1 cellular context compared by ENCODE assay signal in the genomic region with DNA sequence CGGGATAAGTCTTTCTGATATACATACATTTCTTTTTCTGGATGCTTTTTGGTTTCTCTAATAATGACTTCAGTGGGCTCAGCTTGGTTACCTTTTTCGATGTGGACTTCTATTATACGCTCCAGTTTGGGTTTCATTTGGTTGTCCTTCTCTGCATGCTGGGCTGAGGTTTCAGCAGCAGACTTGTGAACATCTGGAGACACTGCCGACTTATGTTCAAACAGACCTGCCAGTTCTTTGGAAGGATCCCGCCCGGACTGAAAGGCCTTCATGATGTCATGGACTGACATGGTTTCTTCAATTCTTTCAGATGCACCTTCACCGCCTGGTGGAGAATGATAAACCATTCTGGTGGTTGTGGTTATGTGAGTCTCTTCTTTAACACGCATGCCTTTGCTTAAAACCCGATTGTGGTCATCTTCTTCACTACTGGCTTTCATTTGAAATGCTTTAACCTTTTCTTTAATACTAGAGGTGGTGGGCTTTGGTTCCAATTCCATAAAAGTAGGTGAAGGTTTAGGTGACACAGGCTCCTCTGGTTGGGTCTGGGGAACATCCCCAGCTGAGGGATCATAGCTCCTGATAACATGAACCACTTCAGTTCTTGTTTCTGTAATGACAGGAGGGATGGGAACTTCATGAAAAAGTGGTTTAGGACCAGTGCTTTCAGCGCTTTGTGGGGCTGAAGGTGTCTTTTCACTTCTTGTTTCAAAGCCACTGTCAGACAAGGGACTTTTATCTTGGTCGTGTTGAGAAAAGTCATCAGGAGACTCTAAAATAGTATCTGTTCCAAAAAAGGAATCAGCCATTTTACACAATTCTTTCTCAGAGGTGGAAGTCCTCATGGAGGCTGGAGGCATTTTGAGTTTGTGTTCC.
TF ChIP-seq lines count a peak whose summit lies in the region.

No MANE protein-coding gene starts in this region.

TF ChIP-seq in WTC11, 78 proteins besides CTCF, POLR2A, EP300 and RAD21 (continued from another document):
- TF ChIP-seq, protein P1, sequence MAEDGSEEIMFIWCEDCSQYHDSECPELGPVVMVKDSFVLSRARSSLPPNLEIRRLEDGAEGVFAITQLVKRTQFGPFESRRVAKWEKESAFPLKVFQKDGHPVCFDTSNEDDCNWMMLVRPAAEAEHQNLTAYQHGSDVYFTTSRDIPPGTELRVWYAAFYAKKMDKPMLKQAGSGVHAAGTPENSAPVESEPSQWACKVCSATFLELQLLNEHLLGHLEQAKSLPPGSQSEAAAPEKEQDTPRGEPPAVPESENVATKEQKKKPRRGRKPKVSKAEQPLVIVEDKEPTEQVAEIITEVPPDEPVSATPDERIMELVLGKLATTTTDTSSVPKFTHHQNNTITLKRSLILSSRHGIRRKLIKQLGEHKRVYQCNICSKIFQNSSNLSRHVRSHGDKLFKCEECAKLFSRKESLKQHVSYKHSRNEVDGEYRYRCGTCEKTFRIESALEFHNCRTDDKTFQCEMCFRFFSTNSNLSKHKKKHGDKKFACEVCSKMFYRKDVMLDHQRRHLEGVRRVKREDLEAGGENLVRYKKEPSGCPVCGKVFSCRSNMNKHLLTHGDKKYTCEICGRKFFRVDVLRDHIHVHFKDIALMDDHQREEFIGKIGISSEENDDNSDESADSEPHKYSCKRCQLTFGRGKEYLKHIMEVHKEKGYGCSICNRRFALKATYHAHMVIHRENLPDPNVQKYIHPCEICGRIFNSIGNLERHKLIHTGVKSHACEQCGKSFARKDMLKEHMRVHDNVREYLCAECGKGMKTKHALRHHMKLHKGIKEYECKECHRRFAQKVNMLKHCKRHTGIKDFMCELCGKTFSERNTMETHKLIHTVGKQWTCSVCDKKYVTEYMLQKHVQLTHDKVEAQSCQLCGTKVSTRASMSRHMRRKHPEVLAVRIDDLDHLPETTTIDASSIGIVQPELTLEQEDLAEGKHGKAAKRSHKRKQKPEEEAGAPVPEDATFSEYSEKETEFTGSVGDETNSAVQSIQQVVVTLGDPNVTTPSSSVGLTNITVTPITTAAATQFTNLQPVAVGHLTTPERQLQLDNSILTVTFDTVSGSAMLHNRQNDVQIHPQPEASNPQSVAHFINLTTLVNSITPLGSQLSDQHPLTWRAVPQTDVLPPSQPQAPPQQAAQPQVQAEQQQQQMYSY (CRISPR knock-in tag; IDR thresholded peaks at IDR 0.05): no peak
- TF ChIP-seq CREM (CRISPR knock-in tag; IDR thresholded peaks at IDR 0.05): no peak
- TF ChIP-seq, protein P2, sequence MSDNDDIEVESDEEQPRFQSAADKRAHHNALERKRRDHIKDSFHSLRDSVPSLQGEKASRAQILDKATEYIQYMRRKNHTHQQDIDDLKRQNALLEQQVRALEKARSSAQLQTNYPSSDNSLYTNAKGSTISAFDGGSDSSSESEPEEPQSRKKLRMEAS (CRISPR knock-in tag; IDR thresholded peaks at IDR 0.05): no peak
- no peak for TF ChIP-seq TCF7 (CRISPR knock-in tag; IDR thresholded peaks at IDR 0.05; ENCODE audit: low read depth)
- TF ChIP-seq, protein P3, sequence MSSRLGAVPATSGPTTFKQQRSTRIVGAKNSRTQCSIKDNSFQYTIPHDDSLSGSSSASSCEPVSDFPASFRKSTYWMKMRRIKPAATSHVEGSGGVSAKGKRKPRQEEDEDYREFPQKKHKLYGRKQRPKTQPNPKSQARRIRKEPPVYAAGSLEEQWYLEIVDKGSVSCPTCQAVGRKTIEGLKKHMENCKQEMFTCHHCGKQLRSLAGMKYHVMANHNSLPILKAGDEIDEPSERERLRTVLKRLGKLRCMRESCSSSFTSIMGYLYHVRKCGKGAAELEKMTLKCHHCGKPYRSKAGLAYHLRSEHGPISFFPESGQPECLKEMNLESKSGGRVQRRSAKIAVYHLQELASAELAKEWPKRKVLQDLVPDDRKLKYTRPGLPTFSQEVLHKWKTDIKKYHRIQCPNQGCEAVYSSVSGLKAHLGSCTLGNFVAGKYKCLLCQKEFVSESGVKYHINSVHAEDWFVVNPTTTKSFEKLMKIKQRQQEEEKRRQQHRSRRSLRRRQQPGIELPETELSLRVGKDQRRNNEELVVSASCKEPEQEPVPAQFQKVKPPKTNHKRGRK (CRISPR knock-in tag; IDR thresholded peaks at IDR 0.05; ENCODE audit: borderline replicate concordance): no peak
- TF ChIP-seq IRF2 (CRISPR knock-in tag; IDR thresholded peaks at IDR 0.05; ENCODE audit: borderline replicate concordance, low read depth): no peak
- no peak for TF ChIP-seq ZNF671 (CRISPR knock-in tag; IDR thresholded peaks at IDR 0.05)
